In the genomic region with DNA sequence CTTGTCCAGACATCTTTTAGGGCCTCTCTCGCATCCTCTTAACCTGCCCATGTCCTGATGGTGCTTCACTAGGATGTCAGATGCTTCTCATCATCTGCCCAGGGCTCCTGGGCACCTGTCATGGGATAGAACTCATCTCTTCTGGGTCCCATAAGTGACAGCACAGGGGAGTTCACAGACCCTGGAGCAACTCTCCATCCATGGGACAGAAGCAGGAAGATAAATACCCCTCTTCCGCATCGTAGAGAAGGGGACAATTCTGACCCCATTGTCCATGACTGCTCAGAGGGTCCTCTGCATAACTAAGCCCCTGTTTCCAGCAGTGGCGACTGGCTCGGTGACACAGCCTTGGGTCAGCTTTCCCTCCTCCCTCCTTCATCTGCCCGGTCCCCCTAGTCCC, we compare ENCODE assay signal across 14 cellular contexts.
"Had no signal": no experiment of that assay in that cellular context is flagged by ENCODE, and none has a peak within 500 bp of the region (broad histone marks: within the 10 kb centered on the region; RNA-seq: fewer than 3 reads in every experiment).

No MANE protein-coding gene starts in this region.

- H3K9me3 Mint-ChIP-seq: activated naive CD4-positive, alpha-beta T cell treated with anti-CD3 and anti-CD28 coated beads, Interleukin-2, amount 50 U/mL, for 72 hours had no signal

- H3K27me3 ChIP-seq: tibial nerve had no signal

- H3K4me3 ChIP-seq: gastroesophageal sphincter, prostate gland, smooth muscle cell, tibial nerve had no signal

- ATAC-seq: activated CD4-positive, CD25-positive, alpha-beta regulatory T cell treated with anti-CD3 and anti-CD28 coated beads, Interleukin-2, amount 50 U/mL, for 24 hours; activated naive CD4-positive, alpha-beta T cell treated with anti-CD3 and anti-CD28 coated beads, Interleukin-2, amount 50 U/mL, for 72 hours; left colon had no signal

- H3K36me3 ChIP-seq: gastroesophageal sphincter, neutrophil, prostate gland, tibial nerve had no signal

- H3K9me3 ChIP-seq: neutrophil, prostate gland had no signal

- DNase-seq: activated CD4-positive, alpha-beta T cell treated with anti-CD3 and anti-CD28 coated beads, Interleukin-2, amount 50 U/mL, for 4 hours; amniotic stem cell; central memory CD4-positive, alpha-beta T cell; left colon; SHP77; T-helper 1 cell; T1000 had no signal

- H3K4me1 ChIP-seq: prostate gland had no signal

- H3K36me3 Mint-ChIP-seq: activated naive CD4-positive, alpha-beta T cell treated with anti-CD3 and anti-CD28 coated beads, Interleukin-2, amount 50 U/mL, for 72 hours had no signal

- H3K27ac Mint-ChIP-seq: activated naive CD4-positive, alpha-beta T cell treated with anti-CD3 and anti-CD28 coated beads, Interleukin-2, amount 50 U/mL, for 72 hours had no signal

- H3K27ac ChIP-seq: neutrophil, prostate gland had no signal
